ENCODE assay signal across 2 cellular contexts in the genomic region with DNA sequence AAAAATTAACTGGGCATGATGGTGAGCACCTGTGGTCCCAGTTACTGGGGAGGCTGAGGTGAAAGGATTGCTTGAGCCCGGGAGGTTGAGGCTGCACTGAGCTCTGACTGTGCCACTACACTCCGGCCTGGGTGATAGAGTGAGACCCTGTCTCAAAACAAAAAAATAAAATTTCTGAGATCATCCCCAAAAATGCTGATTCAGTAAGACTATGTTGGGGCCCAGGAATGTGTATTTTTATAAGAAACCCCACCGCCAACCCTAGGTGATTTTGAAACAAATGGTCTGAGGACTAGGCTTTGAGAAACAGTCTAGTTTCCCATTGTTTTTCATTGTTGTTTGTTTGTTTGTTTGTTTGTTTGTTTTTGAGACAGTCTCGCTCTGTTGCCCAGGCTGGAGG.
TF ChIP-seq lines count a peak whose summit lies in the region.

No MANE protein-coding gene starts in this region.

TF ChIP-seq in IMR-90, 13 proteins besides CTCF, POLR2A, EP300 and RAD21:
- TF ChIP-seq MAFK (IDR thresholded peaks at IDR 0.05; ENCODE audit: low read depth, low read length) (peak; percentile 66), ELK1 (IDR thresholded peaks at IDR 0.05; ENCODE audit: borderline replicate concordance, low read depth, low read length) (no peak)

TF ChIP-seq in K562, 482 proteins besides CTCF, POLR2A, EP300 and RAD21:
- no peak for TF ChIP-seq MXD1 (CRISPR knock-in tag; IDR thresholded peaks at IDR 0.05; ENCODE audit: borderline replicate concordance, poor library complexity, severe bottlenecking)
- TF ChIP-seq BMI1 (IDR thresholded peaks at IDR 0.05; ENCODE audit: low read length): no peak
- TF ChIP-seq GABPA (tag; conservative IDR thresholded peaks at IDR 0.05; ENCODE audit: low read depth): no peak
- peak; percentile 85 for TF ChIP-seq ZNF316 (IDR thresholded peaks at IDR 0.05)
- TF ChIP-seq MAFF (IDR thresholded peaks at IDR 0.05; ENCODE audit: low read length): peak; percentile 54
- TF ChIP-seq MAFG (tag; conservative IDR thresholded peaks at IDR 0.05): peak; percentile 52
- TF ChIP-seq COPS2 (conservative IDR thresholded peaks at IDR 0.05): no peak
- no peak for TF ChIP-seq POLR3A (IDR thresholded peaks at IDR 0.05; ENCODE audit: borderline replicate concordance, extremely low read depth, insufficient read depth, insufficient read length)
- peak; percentile 74 for TF ChIP-seq C11orf30 (IDR thresholded peaks at IDR 0.05; ENCODE audit: low read depth)
- no peak for TF ChIP-seq TFE3 (CRISPR knock-in tag; IDR thresholded peaks at IDR 0.05)
- TF ChIP-seq TCF7 (IDR thresholded peaks at IDR 0.05; ENCODE audit: borderline replicate concordance): no peak
- TF ChIP-seq, protein P1, sequence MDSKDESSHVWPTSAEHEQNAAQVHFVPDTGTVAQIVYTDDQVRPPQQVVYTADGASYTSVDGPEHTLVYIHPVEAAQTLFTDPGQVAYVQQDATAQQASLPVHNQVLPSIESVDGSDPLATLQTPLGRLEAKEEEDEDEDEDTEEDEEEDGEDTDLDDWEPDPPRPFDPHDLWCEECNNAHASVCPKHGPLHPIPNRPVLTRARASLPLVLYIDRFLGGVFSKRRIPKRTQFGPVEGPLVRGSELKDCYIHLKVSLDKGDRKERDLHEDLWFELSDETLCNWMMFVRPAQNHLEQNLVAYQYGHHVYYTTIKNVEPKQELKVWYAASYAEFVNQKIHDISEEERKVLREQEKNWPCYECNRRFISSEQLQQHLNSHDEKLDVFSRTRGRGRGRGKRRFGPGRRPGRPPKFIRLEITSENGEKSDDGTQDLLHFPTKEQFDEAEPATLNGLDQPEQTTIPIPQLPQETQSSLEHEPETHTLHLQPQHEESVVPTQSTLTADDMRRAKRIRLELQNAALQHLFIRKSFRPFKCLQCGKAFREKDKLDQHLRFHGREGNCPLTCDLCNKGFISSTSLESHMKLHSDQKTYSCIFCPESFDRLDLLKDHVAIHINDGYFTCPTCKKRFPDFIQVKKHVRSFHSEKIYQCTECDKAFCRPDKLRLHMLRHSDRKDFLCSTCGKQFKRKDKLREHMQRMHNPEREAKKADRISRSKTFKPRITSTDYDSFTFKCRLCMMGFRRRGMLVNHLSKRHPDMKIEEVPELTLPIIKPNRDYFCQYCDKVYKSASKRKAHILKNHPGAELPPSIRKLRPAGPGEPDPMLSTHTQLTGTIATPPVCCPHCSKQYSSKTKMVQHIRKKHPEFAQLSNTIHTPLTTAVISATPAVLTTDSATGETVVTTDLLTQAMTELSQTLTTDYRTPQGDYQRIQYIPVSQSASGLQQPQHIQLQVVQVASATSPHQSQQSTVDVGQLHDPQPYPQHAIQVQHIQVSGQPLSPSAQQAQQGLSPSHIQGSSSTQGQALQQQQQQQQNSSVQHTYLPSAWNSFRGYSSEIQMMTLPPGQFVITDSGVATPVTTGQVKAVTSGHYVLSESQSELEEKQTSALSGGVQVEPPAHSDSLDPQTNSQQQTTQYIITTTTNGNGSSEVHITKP (IDR thresholded peaks at IDR 0.05; ENCODE audit: partially characterized antibody): no peak
- TF ChIP-seq IRF2 (CRISPR knock-in tag; IDR thresholded peaks at IDR 0.05): no peak
- no peak for TF ChIP-seq ZNF707 (CRISPR knock-in tag; conservative IDR thresholded peaks at IDR 0.05)
- TF ChIP-seq ZBED1 (IDR thresholded peaks at IDR 0.05): no peak
- no peak for TF ChIP-seq ZNF165 (CRISPR knock-in tag; IDR thresholded peaks at IDR 0.05; ENCODE audit: borderline replicate concordance)
- TF ChIP-seq MAFK (IDR thresholded peaks at IDR 0.05; ENCODE audit: low read length): peak; percentile 48; the same call in 1 of the 2 replicates
TF ChIP-seq in K562: peak in this region for 5.
